In the genomic region with DNA sequence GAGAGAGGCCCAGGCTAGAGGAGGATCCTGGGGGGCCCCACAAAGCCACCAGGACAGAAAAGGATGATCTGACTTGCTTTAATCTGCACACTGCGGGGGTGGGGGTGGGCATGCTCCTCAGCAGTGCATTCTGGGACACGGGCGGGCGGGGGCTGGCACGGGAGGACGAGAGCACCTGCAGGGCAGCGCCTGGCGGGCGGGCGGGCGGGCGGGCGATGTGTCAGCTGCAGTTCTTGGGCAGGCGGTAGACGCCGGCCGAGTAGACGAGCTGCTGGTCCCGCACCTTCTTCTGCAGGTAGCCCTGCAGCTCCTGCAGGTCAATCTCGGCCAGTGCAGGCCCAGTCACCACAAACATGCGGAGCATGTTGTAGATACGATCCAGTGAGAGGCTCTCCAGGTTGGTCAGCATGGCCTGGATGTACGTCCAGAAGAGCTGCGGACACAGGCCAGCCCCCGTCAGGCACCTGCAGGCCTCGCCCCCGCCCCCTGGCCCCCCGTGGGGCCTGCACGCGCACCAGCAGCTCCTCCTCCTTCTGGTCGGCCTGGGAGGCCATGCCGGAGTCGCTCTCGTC, we compare ENCODE assay signal across 18 cellular contexts. TPM values are rescaled to one million over a fixed set of nuclear protein-coding genes. Genes with fewer than 3 reads are reported as not detected.
A peak's percentile ranks its signal among the peaks of the same experiment; 100 is the strongest.
DNase-seq lines count a peak whose midpoint lies in the region; ATAC-seq and TF ChIP-seq lines count a peak whose summit lies in the region.
"Had no signal": no experiment of that assay in that cellular context is flagged by ENCODE, and none has a peak within 500 bp of the region (broad histone marks: within the 10 kb centered on the region; RNA-seq: fewer than 3 reads in every experiment).

No MANE protein-coding gene starts in this region.

- H3K4me3 ChIP-seq in thymus (ENCODE audit: low read length) (peak overlapping the region; percentile 19), OCI-LY7 (ENCODE audit: low read depth, low read length, poor library complexity, severe bottlenecking) (no peak overlapping the region)
- H3K4me3 ChIP-seq: skin epidermis had no signal

- H3K27me3 Mint-ChIP-seq in activated naive CD8-positive, alpha-beta T cell treated with anti-CD3 and anti-CD28 coated beads, Interleukin-2, amount 50 U/mL, for 24 hours, result peaks cover 7% of the 10 kb centered on the region
- H3K27me3 Mint-ChIP-seq in activated naive CD8-positive, alpha-beta T cell treated with anti-CD3 and anti-CD28 coated beads for 36 hours, result peaks cover 15% of the 10 kb centered on the region

- intact Hi-C loops in OCI-LY7 (cut with micrococcal nuclease; ENCODE audit: unreplicated experiment), result loop anchor here (2.0 kb wide), 1 partner anchor 56 kb away; no protein-coding TSS in a partner anchor

- BruUV-seq in OCI-LY7 (replicated peaks; lab: Mats Ljungman, UMichigan), result no TSS peak

- WGBS in thymus, result 31% methylated on average over 34 of the region's 34 CpGs

- H3K4me1 Mint-ChIP-seq in activated naive CD8-positive, alpha-beta T cell treated with anti-CD3 and anti-CD28 coated beads, Interleukin-2, amount 50 U/mL, for 24 hours, result no peaks in the 10 kb centered on the region
- H3K4me1 Mint-ChIP-seq in activated naive CD8-positive, alpha-beta T cell treated with anti-CD3 and anti-CD28 coated beads for 36 hours, result peaks cover 5% of the 10 kb centered on the region
- H3K4me1 Mint-ChIP-seq: mesothelial cell of epicardium had no signal

- no peaks in the 10 kb centered on the region for H3K9me2 ChIP-seq in OCI-LY7 (ENCODE audit: insufficient read depth, low read length)

- no peak for DNase-seq in activated naive CD8-positive, alpha-beta T cell treated with anti-CD3 and anti-CD28 coated beads, Interleukin-2, amount 50 U/mL, for 24 hours
- no peak for DNase-seq in activated naive CD8-positive, alpha-beta T cell treated with anti-CD3 and anti-CD28 coated beads for 36 hours
- DNase-seq in NAMALWA (ENCODE audit: low spot score) (peak; percentile 39), SHP77 treated with DMSO at 0.1 percent for 48 hours (lab: John Stamatoyannopoulos, UW) (no peak), OCI-LY7 (ENCODE audit: low spot score) (no peak)
- DNase-seq: activated naive CD4-positive, alpha-beta T cell treated with anti-CD3 and anti-CD28 coated beads, Interleukin-2, amount 50 U/mL, for 16 hours; effector memory CD8-positive, alpha-beta T cell; NCI-H1092 treated with DMSO at 0.1 percent for 48 hours; NCI-H526 treated with DMSO at 0.1 percent for 48 hours; SHP77 had no signal

- no peaks in the 10 kb centered on the region for H3K9me3 Mint-ChIP-seq in activated naive CD8-positive, alpha-beta T cell treated with anti-CD3 and anti-CD28 coated beads, Interleukin-2, amount 50 U/mL, for 24 hours
- no peaks in the 10 kb centered on the region for H3K9me3 Mint-ChIP-seq in activated naive CD8-positive, alpha-beta T cell treated with anti-CD3 and anti-CD28 coated beads for 36 hours
- H3K9me3 Mint-ChIP-seq: effector memory CD8-positive, alpha-beta T cell; mesothelial cell of epicardium had no signal

- no peaks in the 10 kb centered on the region for H3K9me3 ChIP-seq in thymus (ENCODE audit: control insufficient read depth)
- no peaks in the 10 kb centered on the region for H3K9me3 ChIP-seq in OCI-LY7 (ENCODE audit: low read length)

- ATAC-seq in activated naive CD8-positive, alpha-beta T cell treated with anti-CD3 and anti-CD28 coated beads, Interleukin-2, amount 50 U/mL, for 24 hours, result peak; percentile 9
- ATAC-seq in esophagus mucosa (peak; percentile 2), HG03432 (IDR thresholded peaks at IDR 0.05; ENCODE audit: unreplicated experiment) (no peak)
- ATAC-seq: effector memory CD8-positive, alpha-beta T cell had no signal

- H4K20me1 ChIP-seq in OCI-LY7 (ENCODE audit: insufficient read depth, low read length), result no peaks in the 10 kb centered on the region; the same call in 1 of the 2 replicates

- no peak overlapping the region for H3K27ac Mint-ChIP-seq in activated naive CD8-positive, alpha-beta T cell treated with anti-CD3 and anti-CD28 coated beads, Interleukin-2, amount 50 U/mL, for 24 hours
- H3K27ac Mint-ChIP-seq in activated naive CD8-positive, alpha-beta T cell treated with anti-CD3 and anti-CD28 coated beads for 36 hours, result no peak overlapping the region
- H3K27ac Mint-ChIP-seq: effector memory CD8-positive, alpha-beta T cell; mesothelial cell of epicardium had no signal

- CTCF ChIA-PET in OCI-LY7 (lab: Charles Lee; ENCODE audit: unreplicated experiment), result no interaction called here

- POLR2A ChIA-PET in OCI-LY7 (lab: Charles Lee), result no interaction called here

- no peaks in the 10 kb centered on the region for H3K79me2 ChIP-seq in OCI-LY7 (ENCODE audit: insufficient read depth, low read depth, low read length)

- peaks cover 14% of the 10 kb centered on the region for H3K27me3 ChIP-seq in thymus (ENCODE audit: control insufficient read depth, insufficient read depth)

- peaks cover 38% of the 10 kb centered on the region for H3K4me1 ChIP-seq in thymus (ENCODE audit: control insufficient read depth, insufficient read depth, low read length)
- no peaks in the 10 kb centered on the region for H3K4me1 ChIP-seq in OCI-LY7 (ENCODE audit: insufficient read depth, low read length, poor library complexity, severe bottlenecking)

- peaks cover 2% of the 10 kb centered on the region for H3K36me3 Mint-ChIP-seq in activated naive CD8-positive, alpha-beta T cell treated with anti-CD3 and anti-CD28 coated beads, Interleukin-2, amount 50 U/mL, for 24 hours (ENCODE audit: low read depth)
- no peaks in the 10 kb centered on the region for H3K36me3 Mint-ChIP-seq in activated naive CD8-positive, alpha-beta T cell treated with anti-CD3 and anti-CD28 coated beads for 36 hours

- H2AFZ ChIP-seq in OCI-LY7 (ENCODE audit: low read length), result no peak overlapping the region

- H3K4me3 Mint-ChIP-seq in activated naive CD8-positive, alpha-beta T cell treated with anti-CD3 and anti-CD28 coated beads, Interleukin-2, amount 50 U/mL, for 24 hours, result no peak overlapping the region
- no peak overlapping the region for H3K4me3 Mint-ChIP-seq in activated naive CD8-positive, alpha-beta T cell treated with anti-CD3 and anti-CD28 coated beads for 36 hours
- H3K4me3 Mint-ChIP-seq: effector memory CD8-positive, alpha-beta T cell; mesothelial cell of epicardium had no signal

- H3K36me3 ChIP-seq in thymus (ENCODE audit: control insufficient read depth, insufficient read depth) (peaks cover 30% of the 10 kb centered on the region), OCI-LY7 (ENCODE audit: insufficient read depth, low read length) (peaks cover 14% of the 10 kb centered on the region)

- H3K27ac ChIP-seq in thymus (ENCODE audit: low read depth) (no peak overlapping the region), OCI-LY7 (ENCODE audit: low read depth, low read length, poor library complexity, severe bottlenecking) (no peak overlapping the region)

- no peak overlapping the region; the same call in 1 of the 2 replicates for H3K4me2 ChIP-seq in OCI-LY7 (ENCODE audit: low read length)

- TF ChIP-seq CTCF in OCI-LY7 (conservative IDR thresholded peaks at IDR 0.05; ENCODE audit: low read length), result no peak

RNA-seq across cellular contexts. Expression of gene TMEM210, which starts 3.0 kb away (rescaled TPM):
- not detected for total RNA-seq in activated naive CD8-positive, alpha-beta T cell treated with anti-CD3 and anti-CD28 coated beads for 36 hours
- not detected for total RNA-seq in esophagus mucosa
- 0.07 TPM for polyA plus RNA-seq in thymus
- total RNA-seq in OCI-LY7 (2014; rRNA removed; shearing (Covaris generic)), result not detected in 2 replicates
- not detected in 2 replicates for total RNA-seq in OCI-LY7 (2022)
- total RNA-seq: activated CD8-positive, alpha-beta memory T cell treated with anti-CD3 and anti-CD28 coated beads for 36 hours; bronchial epithelial cell; mesothelial cell of epicardium; omental fat pad had no signal

RNA-seq across cellular contexts. Expression of gene LRRC26, which starts 5.0 kb away (rescaled TPM):
- total RNA-seq in activated naive CD8-positive, alpha-beta T cell treated with anti-CD3 and anti-CD28 coated beads for 36 hours, result not detected
- total RNA-seq in esophagus mucosa, result 1.6 TPM
- polyA plus RNA-seq in thymus, result 0.05 TPM
- total RNA-seq in OCI-LY7 (2014; rRNA removed; shearing (Covaris generic)), result 0.21 TPM in 1 of 2 replicates, not detected in the other
- total RNA-seq in OCI-LY7 (2022), result not detected in 2 replicates
- total RNA-seq: activated CD8-positive, alpha-beta memory T cell treated with anti-CD3 and anti-CD28 coated beads for 36 hours; mesothelial cell of epicardium; omental fat pad had no signal

RNA-seq across cellular contexts. Expression of gene ANAPC2, which starts 13.6 kb away (rescaled TPM):
- total RNA-seq in activated naive CD8-positive, alpha-beta T cell treated with anti-CD3 and anti-CD28 coated beads for 36 hours, result 10 to 100 TPM; 42.6 to 48.3 TPM
- total RNA-seq in esophagus mucosa (25.0 TPM), OCI-LY7 (2022) (89.6 and 90.4 TPM in 2 replicates)
- polyA plus RNA-seq in thymus, result 69.4 TPM
- total RNA-seq in OCI-LY7 (2014; rRNA removed; shearing (Covaris generic)), result 34.8 and 38.6 TPM in 2 replicates

RNA-seq across cellular contexts. Expression of gene SSNA1, which starts 13.7 kb away (rescaled TPM):
- 10 to 100 TPM; 78.1 to 80.1 TPM for total RNA-seq in activated naive CD8-positive, alpha-beta T cell treated with anti-CD3 and anti-CD28 coated beads for 36 hours
- 86.8 TPM for total RNA-seq in esophagus mucosa
- 74.9 TPM for polyA plus RNA-seq in thymus
- total RNA-seq in OCI-LY7 (2014; rRNA removed; shearing (Covaris generic)), result 111 and 130 TPM in 2 replicates
- 71.0 and 75.1 TPM in 2 replicates for total RNA-seq in OCI-LY7 (2022)

RNA-seq across cellular contexts. Expression of gene TPRN, which starts 25.7 kb away (rescaled TPM):
- 1 to 10 TPM; 7.3 to 7.6 TPM for total RNA-seq in activated naive CD8-positive, alpha-beta T cell treated with anti-CD3 and anti-CD28 coated beads for 36 hours
- total RNA-seq in esophagus mucosa (20.5 TPM), OCI-LY7 (2022) (15.3 and 15.9 TPM in 2 replicates)
- polyA plus RNA-seq in thymus, result 6.2 TPM
- 9.0 and 10.3 TPM in 2 replicates for total RNA-seq in OCI-LY7 (2014; rRNA removed; shearing (Covaris generic))
